Comparison of ENCODE assay signal across 9 cellular contexts in genomic region chr4:168440442-168441264, GRCh38. TPM values are rescaled to one million over a fixed set of nuclear protein-coding genes. Genes with fewer than 3 reads are reported as not detected.
DNase-seq lines count a peak whose midpoint lies in the region; ATAC-seq and TF ChIP-seq lines count a peak whose summit lies in the region.
"Had no signal": no experiment of that assay in that cellular context is flagged by ENCODE, and none has a peak within 500 bp of the region (broad histone marks: within the 10 kb centered on the region; RNA-seq: fewer than 3 reads in every experiment).

No MANE protein-coding gene starts in this region.

- no peak overlapping the region for H3K27ac ChIP-seq in IMR-90 (ENCODE audit: insufficient read depth, low read length)
- H3K27ac ChIP-seq: cardiac muscle cell had no signal

- dilution Hi-C loops in IMR-90 (cut with HindIII; ENCODE audit: low sequenced_read_pairs, unreplicated experiment), result no loop called here

- no peak for TF ChIP-seq POLR2A in IMR-90 (IDR thresholded peaks at IDR 0.05; ENCODE audit: low read depth, low read length)

- H3K23ac ChIP-seq in IMR-90 (ENCODE audit: low read depth, low read length), result no peak overlapping the region

- H2AK9ac ChIP-seq in IMR-90 (replicated peaks; ENCODE audit: low read depth, low read length, poor library complexity), result no peak overlapping the region

- H2BK15ac ChIP-seq in IMR-90 (ENCODE audit: low read depth, low read length), result no peak overlapping the region

- H3K4me3 ChIP-seq in IMR-90 (ENCODE audit: insufficient read depth, low read depth, low read length) (no peak overlapping the region), fibroblast of pulmonary artery (replicated peaks; ENCODE audit: low read depth, low read length) (no peak overlapping the region)
- H3K4me3 ChIP-seq: cardiac muscle cell had no signal

- in situ Hi-C loops in IMR-90 (cut with MboI; ENCODE audit: low sequenced_read_pairs), result no loop called here

- H3K27ac Mint-ChIP-seq in natural killer cell treated with Interleukin-12 subunit alpha and Interleukin-12 subunit beta and Interleukin-15 and Interleukin-18, amount 100 ng/mL, for 72 hours, result no peak overlapping the region

- no TSS peak for BruUV-seq in IMR-90 (replicated peaks; lab: Mats Ljungman, UMichigan)

- H3K27me3 ChIP-seq in IMR-90 (ENCODE audit: control insufficient read depth, insufficient read depth, low read length), result no peaks in the 10 kb centered on the region
- H3K27me3 ChIP-seq: cardiac muscle cell had no signal

- H3K18ac ChIP-seq in IMR-90 (ENCODE audit: low read depth, low read length), result no peak overlapping the region

- H4K8ac ChIP-seq in IMR-90 (ENCODE audit: low read depth in 2 of 2, low read length in 2 of 2), result no peak overlapping the region

- no peak overlapping the region for H3K4me3 Mint-ChIP-seq in natural killer cell treated with Interleukin-12 subunit alpha and Interleukin-12 subunit beta and Interleukin-15 and Interleukin-18, amount 100 ng/mL, for 72 hours

- no peaks in the 10 kb centered on the region for H3K27me3 Mint-ChIP-seq in natural killer cell treated with Interleukin-12 subunit alpha and Interleukin-12 subunit beta and Interleukin-15 and Interleukin-18, amount 100 ng/mL, for 72 hours

- H3K56ac ChIP-seq in IMR-90 (ENCODE audit: extremely low read depth, insufficient read depth, low read length), result no peak overlapping the region

- H3K4me2 ChIP-seq in IMR-90 (ENCODE audit: low read depth, low read length), result no peak overlapping the region

- H3K4ac ChIP-seq in IMR-90 (ENCODE audit: low read depth, low read length), result no peak overlapping the region

- 0 out of 2 replicates have a peak, but pooled peaks cover 2% of the 10 kb centered on the region for H3K36me3 ChIP-seq in IMR-90 (ENCODE audit: control insufficient read depth, insufficient read depth, low read length)
- H3K36me3 ChIP-seq: cardiac muscle cell had no signal

- WGBS in IMR-90 (ENCODE audit: extremely low coverage in 2 of 2, insufficient read length in 1 of 2), 2 experiments, result 0% methylated on average over 1 of the region's 4 CpGs; no CpG with 5 or more reads in 1 of the 2 experiments

- H2BK20ac ChIP-seq in IMR-90 (ENCODE audit: low read depth, low read length), result no peak overlapping the region

- no peak overlapping the region for H2AK5ac ChIP-seq in IMR-90 (ENCODE audit: low read depth, low read length)

- DNase-seq in Daoy (ENCODE audit: low read depth) (peak; percentile 49), IMR-90 (peak; percentile 62), fibroblast of pulmonary artery (ENCODE audit: low read depth) (peak; percentile 44), NCI-H2029 (lab: John Stamatoyannopoulos, UW) (no peak), SHP77 (lab: John Stamatoyannopoulos, UW) (no peak), NCI-H1436 (lab: John Stamatoyannopoulos, UW) (no peak)
- DNase-seq in natural killer cell treated with Interleukin-12 subunit alpha and Interleukin-12 subunit beta and Interleukin-15 and Interleukin-18, amount 100 ng/mL, for 72 hours (ENCODE audit: low spot score), result no peak

- no peak for TF ChIP-seq RAD21 in IMR-90 (IDR thresholded peaks at IDR 0.05; ENCODE audit: low read length)

- no peak overlapping the region for H4K91ac ChIP-seq in IMR-90 (ENCODE audit: insufficient read depth, low read depth, low read length)

- CTCF ChIA-PET in IMR-90 (lab: Yijun Ruan, JAX), result no interaction called here

- peaks cover 5 to 7% of the 10 kb centered on the region in 2 donors for H3K4me1 Mint-ChIP-seq in natural killer cell treated with Interleukin-12 subunit alpha and Interleukin-12 subunit beta and Interleukin-15 and Interleukin-18, amount 100 ng/mL, for 72 hours (ENCODE audit: low read depth in 2 of 2)

- no peaks in the 10 kb centered on the region for H3K9me3 ChIP-seq in IMR-90 (ENCODE audit: control insufficient read depth, insufficient read depth, low read length)

- no peak overlapping the region for H2AFZ ChIP-seq in IMR-90 (replicated peaks; ENCODE audit: low read length, poor library complexity)

- no peaks in the 10 kb centered on the region for H4K20me1 ChIP-seq in IMR-90 (ENCODE audit: insufficient read depth, low read length)

- no peak overlapping the region for H2BK5ac ChIP-seq in IMR-90 (ENCODE audit: low read depth, low read length, poor library complexity, severe bottlenecking)

- POLR2A ChIA-PET in IMR-90 (lab: Charles Lee; ENCODE audit: unreplicated experiment), result interaction anchor here (0.5 kb wide), 1 partner anchor 27 kb away, joined by 3 read pairs; no protein-coding TSS in a partner anchor

- 0 out of 2 replicates have a peak, but pooled peaks cover 3% of the 10 kb centered on the region for H3K9me1 ChIP-seq in IMR-90 (ENCODE audit: insufficient read depth, low read length)

- H2BK120ac ChIP-seq in IMR-90 (ENCODE audit: low read depth, low read length), result no peak overlapping the region

- intact Hi-C loops in IMR-90 (cut with micrococcal nuclease), result no loop called here

- H3K4me1 ChIP-seq in IMR-90 (ENCODE audit: control insufficient read depth, insufficient read depth, low read length), result peaks cover 1% of the 10 kb centered on the region; the same call in 1 of the 2 replicates

- ATAC-seq in GM21825 (IDR thresholded peaks at IDR 0.05; ENCODE audit: unreplicated experiment) (peak; percentile 100), IMR-90 (ENCODE audit: low read depth) (peak; percentile 75)
- ATAC-seq in natural killer cell treated with Interleukin-12 subunit alpha and Interleukin-12 subunit beta and Interleukin-15 and Interleukin-18, amount 100 ng/mL, for 72 hours, result no peak

- H3K9me3 Mint-ChIP-seq in natural killer cell treated with Interleukin-12 subunit alpha and Interleukin-12 subunit beta and Interleukin-15 and Interleukin-18, amount 100 ng/mL, for 72 hours, result no peaks in the 10 kb centered on the region

- H3K14ac ChIP-seq in IMR-90 (replicated peaks; ENCODE audit: low read depth, low read length), result no peak overlapping the region

- H4K5ac ChIP-seq in IMR-90 (ENCODE audit: low read depth, low read length), result no peak overlapping the region

- H3K9ac ChIP-seq in IMR-90 (ENCODE audit: low read depth, low read length), result no peak overlapping the region

- TF ChIP-seq CTCF in IMR-90 (conservative IDR thresholded peaks at IDR 0.05; ENCODE audit: low read depth, low read length) (no peak), fibroblast of pulmonary artery (IDR thresholded peaks at IDR 0.05; ENCODE audit: low read length, missing control alignments) (no peak)

- H3K79me1 ChIP-seq in IMR-90 (ENCODE audit: low read depth in 1 of 2, low read length in 2 of 2), result no peaks in the 10 kb centered on the region

- peaks cover 10% of the 10 kb centered on the region for H3K36me3 Mint-ChIP-seq in natural killer cell treated with Interleukin-12 subunit alpha and Interleukin-12 subunit beta and Interleukin-15 and Interleukin-18, amount 100 ng/mL, for 72 hours

TF ChIP-seq in IMR-90, 13 proteins besides CTCF, POLR2A, EP300 and RAD21:
- TF ChIP-seq BHLHE40 (IDR thresholded peaks at IDR 0.05; ENCODE audit: low read depth, low read length) (no peak), FOS (IDR thresholded peaks at IDR 0.05; ENCODE audit: low read depth, low read length) (peak; percentile 31; the same call in 1 of the 2 replicates), CEBPB (IDR thresholded peaks at IDR 0.05; ENCODE audit: low read depth, low read length) (no peak), MAFK (IDR thresholded peaks at IDR 0.05; ENCODE audit: low read depth, low read length) (no peak), RCOR1 (IDR thresholded peaks at IDR 0.05; ENCODE audit: insufficient replicate concordance, low read length) (no peak)

RNA-seq across cellular contexts. Expression of gene DDX60L, which starts 39.6 kb away (rescaled TPM):
- 5.2 and 19.3 TPM in 2 replicates for total RNA-seq in Daoy (2014; rRNA removed; shearing (Covaris generic))
- 9.5 and 11.9 TPM in 2 replicates for total RNA-seq in IMR-90 (2012; rRNA removed)
- 4.3 and 6.4 TPM in 2 replicates for polyA plus RNA-seq in IMR-90 (2012; rRNA removed)
- 1.1 and 2.7 TPM in 2 replicates for polyA plus RNA-seq in IMR-90 (2012; cell fraction: cytosol; rRNA removed)
- polyA plus RNA-seq in IMR-90 (2012; cell fraction: nucleus; rRNA removed; ENCODE audit: low replicate concordance), result 2.2 and 26.7 TPM in 2 replicates
- total RNA-seq in natural killer cell treated with Interleukin-12 subunit alpha and Interleukin-12 subunit beta and Interleukin-15 and Interleukin-18, amount 100 ng/mL, for 72 hours, result 10 to 100 TPM; 15.7 to 17.6 TPM

RNA-seq across cellular contexts. Expression of gene PALLD, which starts 56.2 kb away (rescaled TPM):
- 36.4 and 50.0 TPM in 2 replicates for total RNA-seq in Daoy (2014; rRNA removed; shearing (Covaris generic))
- 91.9 and 112 TPM in 2 replicates for total RNA-seq in IMR-90 (2012; rRNA removed)
- 71.0 and 91.0 TPM in 2 replicates for polyA plus RNA-seq in IMR-90 (2012; rRNA removed)
- 44.9 and 48.4 TPM in 2 replicates for polyA plus RNA-seq in IMR-90 (2012; cell fraction: cytosol; rRNA removed)
- polyA plus RNA-seq in IMR-90 (2012; cell fraction: nucleus; rRNA removed; ENCODE audit: low replicate concordance), result 75.8 and 98.2 TPM in 2 replicates
- total RNA-seq in natural killer cell treated with Interleukin-12 subunit alpha and Interleukin-12 subunit beta and Interleukin-15 and Interleukin-18, amount 100 ng/mL, for 72 hours, result 10 to 100 TPM in 1 of 2 donors, under 1 TPM in 1; 0.52 to 11.0 TPM

Comparison
In these comparisons a context has a peak if more than half of its experiments do, and no peak if none do; other contexts are left out.
1. DNase-seq: peak in Daoy (single experiment), IMR-90 (single experiment) and fibroblast of pulmonary artery (single experiment); none in NCI-H2029 (single experiment), natural killer cell treated with Interleukin-12 subunit alpha and Interleukin-12 subunit beta and Interleukin-15 and Interleukin-18, amount 100 ng/mL, for 72 hours (single experiment), SHP77 (0 of 2) and NCI-H1436 (single experiment).
2. ATAC-seq: peak in GM21825 (single experiment) and IMR-90 (single experiment); none in natural killer cell treated with Interleukin-12 subunit alpha and Interleukin-12 subunit beta and Interleukin-15 and Interleukin-18, amount 100 ng/mL, for 72 hours (0 of 2).